8 cellular contexts compared by ENCODE assay signal in the genomic region with DNA sequence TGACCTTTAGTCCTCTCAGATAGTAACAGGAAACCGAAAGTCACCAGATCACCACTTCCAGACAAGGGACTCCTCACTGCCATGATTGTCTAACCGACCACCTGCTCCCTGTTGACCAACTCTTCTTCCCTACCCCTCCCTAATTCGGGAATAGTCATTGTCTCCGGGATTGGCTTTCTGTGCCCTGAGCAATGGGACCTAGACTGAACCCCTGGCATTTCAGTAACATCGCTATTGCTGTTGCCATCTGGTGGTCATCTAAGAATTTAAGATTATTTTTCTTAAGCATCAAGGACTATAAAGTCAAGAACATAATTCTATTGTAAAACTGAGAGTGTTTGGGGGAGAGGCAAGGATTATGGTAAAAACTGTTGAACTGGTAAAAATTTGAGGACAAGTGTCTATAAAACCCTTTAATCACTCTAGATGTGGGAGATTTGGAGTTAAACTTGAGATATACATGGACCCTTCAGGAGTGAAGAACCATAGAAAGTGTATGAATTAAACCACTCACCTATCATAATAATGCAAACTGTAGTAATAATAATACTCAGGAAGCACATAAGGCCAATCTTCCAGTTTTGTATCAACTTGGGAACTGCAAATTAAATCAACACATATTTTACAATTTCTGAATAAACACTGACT. TPM values are rescaled to one million over a fixed set of nuclear protein-coding genes. Genes with fewer than 3 reads are reported as not detected.
DNase-seq lines count a peak whose midpoint lies in the region; ATAC-seq and TF ChIP-seq lines count a peak whose summit lies in the region.

No MANE protein-coding gene starts in this region.

- no peaks in the 10 kb centered on the region for H3K27me3 ChIP-seq in esophagus muscularis mucosa
- no peaks in the 10 kb centered on the region for H3K27me3 ChIP-seq in naive thymus-derived CD4-positive, alpha-beta T cell (ENCODE audit: control insufficient read depth in 2 of 2, insufficient read depth in 2 of 2, low read length in 2 of 2)

- intact Hi-C loops in esophagus muscularis mucosa (cut with DNase I), result loop anchor here (5.0 to 10.0 kb wide), 2 partner anchors 111 to 179 kb away; no protein-coding TSS in a partner anchor
- intact Hi-C loops in naive thymus-derived CD4-positive, alpha-beta T cell (cut with micrococcal nuclease), result loop anchor here (1.0 to 5.0 kb wide), 9 partner anchors 19 to 294 kb away; a partner anchor contains a TSS

- no peak for TF ChIP-seq POLR2A in esophagus muscularis mucosa (IDR thresholded peaks at IDR 0.05; ENCODE audit: low read depth)

- H3K4me3 ChIP-seq in esophagus muscularis mucosa, result peak overlapping the region in 2 of 4 donors; percentile 21 to 41
- H3K4me3 ChIP-seq in naive thymus-derived CD4-positive, alpha-beta T cell (ENCODE audit: low read length), result no peak overlapping the region

- H3K36me3 ChIP-seq in esophagus muscularis mucosa, result no peaks in the 10 kb centered on the region
- no peaks in the 10 kb centered on the region for H3K36me3 ChIP-seq in naive thymus-derived CD4-positive, alpha-beta T cell (ENCODE audit: control insufficient read depth in 2 of 3, insufficient read depth in 3 of 3, low read length in 3 of 3)

- H3K4me3 Mint-ChIP-seq in naive thymus-derived CD4-positive, alpha-beta T cell, result peak overlapping the region; percentile 30 to 85 (median 73)

- peaks cover 0 to 25% (median 18%) of the 10 kb centered on the region in 7 donors for H3K4me1 Mint-ChIP-seq in naive thymus-derived CD4-positive, alpha-beta T cell

- peaks cover 0 to 3% (median 0%) of the 10 kb centered on the region in 11 donors for H3K9me3 Mint-ChIP-seq in naive thymus-derived CD4-positive, alpha-beta T cell

- peak in 2 of 3 experiments; percentile 30 to 32 for TF ChIP-seq CTCF in esophagus muscularis mucosa (IDR thresholded peaks at IDR 0.05)

- DNase-seq in DMS53 (lab: John Stamatoyannopoulos, UW) (peak; percentile 86), HS-27A (ENCODE audit: low read depth) (peak; percentile 8), UCSD-AML1 (lab: John Stamatoyannopoulos, UW; ENCODE audit: unreplicated experiment) (peak; percentile 48), esophagus muscularis mucosa (ENCODE audit: extremely low spot score) (no peak), NK-92 (lab: John Stamatoyannopoulos, UW; ENCODE audit: unreplicated experiment) (no peak)
- peak in 8 of 9 donors; percentile 7 to 64 (median 50) for DNase-seq in naive thymus-derived CD4-positive, alpha-beta T cell

- POLR2A ChIA-PET in naive thymus-derived CD4-positive, alpha-beta T cell (lab: Charles Lee), result interaction anchor here (0.5 to 1.3 kb wide), 5 partner anchors 19 to 177 kb away, joined by 3 to 4 read pairs (median 4); no protein-coding TSS in a partner anchor

- peaks cover 0 to 5% (median 0%) of the 10 kb centered on the region in 5 donors for H3K36me3 Mint-ChIP-seq in naive thymus-derived CD4-positive, alpha-beta T cell

- peak overlapping the region in 6 of 9 donors; percentile 5 to 93 (median 44) for H3K27ac Mint-ChIP-seq in naive thymus-derived CD4-positive, alpha-beta T cell

- CTCF ChIA-PET in naive thymus-derived CD4-positive, alpha-beta T cell (lab: Charles Lee), result interaction anchor here (0.6 to 5.8 kb wide), 10 partner anchors 25 to 183 kb away, joined by 3 to 57 read pairs (median 4); no protein-coding TSS in a partner anchor

- TF ChIP-seq EP300 in esophagus muscularis mucosa (IDR thresholded peaks at IDR 0.05), result no peak

- H3K9me3 ChIP-seq in esophagus muscularis mucosa, result no peaks in the 10 kb centered on the region
- H3K9me3 ChIP-seq in naive thymus-derived CD4-positive, alpha-beta T cell (ENCODE audit: control insufficient read depth in 2 of 3, low read length in 3 of 3), result no peaks in the 10 kb centered on the region

- peak; percentile 73 for ATAC-seq in naive thymus-derived CD4-positive, alpha-beta T cell
- ATAC-seq in GM19023 (IDR thresholded peaks at IDR 0.05; ENCODE audit: unreplicated experiment) (no peak), HG03280 (IDR thresholded peaks at IDR 0.05; ENCODE audit: unreplicated experiment) (no peak)

- peaks cover 0 to 23% (median 0%) of the 10 kb centered on the region in 5 donors for H3K27me3 Mint-ChIP-seq in naive thymus-derived CD4-positive, alpha-beta T cell

- no peaks in the 10 kb centered on the region for H3K4me1 ChIP-seq in esophagus muscularis mucosa
- peaks cover 0 to 6% of the 10 kb centered on the region in 2 donors for H3K4me1 ChIP-seq in naive thymus-derived CD4-positive, alpha-beta T cell (ENCODE audit: control insufficient read depth in 2 of 2, insufficient read depth in 2 of 2, low read length in 2 of 2)

- H3K27ac ChIP-seq in esophagus muscularis mucosa (replicated peaks in 1 of 4), result no peak overlapping the region
- no peak overlapping the region for H3K27ac ChIP-seq in naive thymus-derived CD4-positive, alpha-beta T cell (ENCODE audit: low read depth, low read length)

- WGBS in esophagus muscularis mucosa, result 21% methylated on average over 5 of the region's 5 CpGs

RNA-seq across cellular contexts. Expression of a gene that starts 6.3 kb away (rescaled TPM):
- total RNA-seq in esophagus muscularis mucosa, result not detected
- not detected for total RNA-seq in naive thymus-derived CD4-positive, alpha-beta T cell
- under 1 TPM in 1 of 2 donors, not detected in 1; 0.22 TPM for polyA plus RNA-seq in naive thymus-derived CD4-positive, alpha-beta T cell

RNA-seq across cellular contexts. Expression of a gene that starts 44.6 kb away (rescaled TPM):
- not detected for total RNA-seq in esophagus muscularis mucosa
- not detected for total RNA-seq in naive thymus-derived CD4-positive, alpha-beta T cell
- polyA plus RNA-seq in naive thymus-derived CD4-positive, alpha-beta T cell, result not detected

RNA-seq across cellular contexts. Expression of a gene that starts 45.3 kb away (rescaled TPM):
- total RNA-seq in esophagus muscularis mucosa, result 1 to 10 TPM in 2 of 4 donors, under 1 TPM in 2; 0.26 to 2.1 (median 0.95) TPM
- total RNA-seq in naive thymus-derived CD4-positive, alpha-beta T cell, result 10 to 100 TPM in 1 of 5 experiments, 1 to 10 TPM in 2, not detected in 2; 3.2 to 47.8 (median 4.2) TPM
- under 1 TPM in 1 of 2 donors, not detected in 1; 0.31 TPM for polyA plus RNA-seq in naive thymus-derived CD4-positive, alpha-beta T cell

RNA-seq across cellular contexts. Expression of a gene that starts 56.7 kb away (rescaled TPM):
- total RNA-seq in esophagus muscularis mucosa, result 10 to 100 TPM in 1 of 4 donors, 1 to 10 TPM in 3; 3.3 to 11.3 (median 7.6) TPM
- total RNA-seq in naive thymus-derived CD4-positive, alpha-beta T cell, result 10 to 100 TPM; 50.1 to 86.8 (median 73.8) TPM
- 10 to 100 TPM; 22.1 to 61.2 TPM for polyA plus RNA-seq in naive thymus-derived CD4-positive, alpha-beta T cell

Comparison
In these comparisons a context has a peak if more than half of its experiments do, and no peak if none do; other contexts are left out.
1. DNase-seq: peak in DMS53 (single experiment), HS-27A (single experiment), UCSD-AML1 (single experiment) and naive thymus-derived CD4-positive, alpha-beta T cell (8 of 9); none in esophagus muscularis mucosa (single experiment) and NK-92 (single experiment).